ENCODE assay signal across 32 cellular contexts in the genomic region with DNA sequence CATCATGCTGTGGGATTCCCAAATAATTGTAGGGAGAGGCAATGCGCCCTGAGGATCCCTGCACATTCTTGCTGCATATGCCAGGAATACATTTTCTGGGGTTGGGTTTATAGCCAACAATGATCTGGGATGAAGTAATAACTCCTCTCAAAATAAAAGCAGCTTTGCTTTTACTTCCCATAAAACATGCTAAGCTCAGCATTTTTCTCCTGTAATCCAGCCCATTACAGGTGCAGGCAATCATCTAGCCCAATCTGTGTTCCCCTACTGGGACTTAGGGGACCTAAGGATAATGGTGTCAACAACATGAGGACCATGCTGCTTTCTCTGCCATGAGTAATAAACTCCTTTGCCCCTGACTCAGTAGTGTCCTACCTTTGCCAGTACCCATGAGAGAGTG.
"Had no signal": no experiment of that assay in that cellular context is flagged by ENCODE, and none has a peak within 500 bp of the region (broad histone marks: within the 10 kb centered on the region; RNA-seq: fewer than 3 reads in every experiment).

No MANE protein-coding gene starts in this region.

- H3K27me3 Mint-ChIP-seq: naive B cell; progenitor cell of endocrine pancreas; stimulated activated naive B cell treated with anti-CD40 and anti-IgM and Interleukin-4, amounts not matched to agents 10 μg/mL and 1 μg/mL and 100 μg/mL, for 72 hours; type B pancreatic cell had no signal

- H3K9me3 Mint-ChIP-seq: nephron progenitor cell, neural progenitor cell, type B pancreatic cell had no signal

- H3K4me1 Mint-ChIP-seq: immature natural killer cell; naive B cell; natural killer cell; nephron progenitor cell; neural progenitor cell; stimulated activated naive B cell treated with anti-CD40 and anti-IgM and Interleukin-4, amounts not matched to agents 10 μg/mL and 1 μg/mL and 100 μg/mL, for 72 hours had no signal

- H3K27ac ChIP-seq: left lung, lower lobe of right lung, neural progenitor cell, neutrophil, ovary, right atrium auricular region, skin epidermis, suprapubic skin, thoracic aorta, tibial nerve, uterus had no signal

- H3K27ac Mint-ChIP-seq: immature natural killer cell; mesothelial cell of epicardium; naive B cell; natural killer cell; nephron progenitor cell; neural progenitor cell; progenitor cell of endocrine pancreas; stimulated activated naive B cell treated with anti-CD40 and anti-IgM and Interleukin-4, amounts not matched to agents 10 μg/mL and 1 μg/mL and 100 μg/mL, for 72 hours; type B pancreatic cell had no signal

- ATAC-seq: left colon; left lung; lower lobe of right lung; natural killer cell; sciatic nerve; stimulated activated naive B cell treated with anti-CD40 and anti-IgM and Interleukin-4, amounts not matched to agents 10 μg/mL and 1 μg/mL and 100 μg/mL, for 72 hours; stimulated activated naive CD8-positive, alpha-beta T cell treated with anti-CD3 and anti-CD28 coated beads, Interleukin-15, Interleukin-2, amounts not matched to agents 100 U/mL and 50 U/mL, for 24 hours had no signal

- H3K9me3 ChIP-seq: left lung, lower lobe of right lung, neutrophil, ovary, right atrium auricular region, suprapubic skin, thoracic aorta, tibial nerve, uterus had no signal

- H3K36me3 Mint-ChIP-seq: immature natural killer cell; mesothelial cell of epicardium; naive B cell; natural killer cell; neural progenitor cell; stimulated activated naive B cell treated with anti-CD40 and anti-IgM and Interleukin-4, amounts not matched to agents 10 μg/mL and 1 μg/mL and 100 μg/mL, for 72 hours; type B pancreatic cell had no signal

- DNase-seq: hypothalamus; immature natural killer cell; kidney; left colon; left lung; lower lobe of right lung; mammary epithelial cell; mesenchymal stem cell; naive B cell; natural killer cell; nephron progenitor cell; occipital lobe; ovary; stimulated activated CD4-positive, alpha-beta T cell treated with anti-CD3 and anti-CD28 coated beads, Interleukin-12 subunit alpha, Interleukin-12 subunit beta, amount 100 ng/mL, for 4 hours; stimulated activated CD4-positive, alpha-beta T cell treated with anti-CD3 and anti-CD28 coated beads, Interleukin-15, amount 100 ng/mL, for 24 hours; stimulated activated CD4-positive, alpha-beta T cell treated with anti-CD3 and anti-CD28 coated beads, Interleukin-2, amount 100 ng/mL, for 24 hours; stimulated activated CD4-positive, alpha-beta T cell treated with anti-CD3 and anti-CD28 coated beads, Interleukin-4, amount 100 ng/mL, for 1 hour; stimulated activated naive B cell treated with anti-CD40 and anti-IgM and Interleukin-4, amounts not matched to agents 10 μg/mL and 1 μg/mL and 100 μg/mL, for 72 hours; stimulated activated naive CD8-positive, alpha-beta T cell treated with anti-CD3 and anti-CD28 coated beads, Interleukin-15, Interleukin-2, amounts not matched to agents 100 U/mL and 50 U/mL, for 24 hours; uterus had no signal

- FAIRE-seq: islet of Langerhans, kidney had no signal

- H3K4me2 ChIP-seq: neural progenitor cell had no signal

- H3K4me1 ChIP-seq: left lung, lower lobe of right lung, neural progenitor cell, right atrium auricular region, suprapubic skin, tibial nerve, uterus had no signal

- H3K4me3 ChIP-seq: left lung, lower lobe of right lung, neural progenitor cell, ovary, right atrium auricular region, skin epidermis, suprapubic skin, thoracic aorta, tibial nerve, uterus had no signal

- H3K9ac ChIP-seq: neural progenitor cell had no signal

- H2AFZ ChIP-seq: neural progenitor cell had no signal

- H3K36me3 ChIP-seq: left lung, lower lobe of right lung, neural progenitor cell, neutrophil, ovary, right atrium auricular region, suprapubic skin, thoracic aorta, tibial nerve, uterus had no signal

- H3K4me3 Mint-ChIP-seq: immature natural killer cell; mesothelial cell of epicardium; naive B cell; natural killer cell; nephron progenitor cell; neural progenitor cell; stimulated activated naive B cell treated with anti-CD40 and anti-IgM and Interleukin-4, amounts not matched to agents 10 μg/mL and 1 μg/mL and 100 μg/mL, for 72 hours; type B pancreatic cell had no signal

- H3K27me3 ChIP-seq: left lung, neural progenitor cell, neutrophil, ovary, right atrium auricular region, suprapubic skin, tibial nerve, uterus had no signal
